In the genomic region with DNA sequence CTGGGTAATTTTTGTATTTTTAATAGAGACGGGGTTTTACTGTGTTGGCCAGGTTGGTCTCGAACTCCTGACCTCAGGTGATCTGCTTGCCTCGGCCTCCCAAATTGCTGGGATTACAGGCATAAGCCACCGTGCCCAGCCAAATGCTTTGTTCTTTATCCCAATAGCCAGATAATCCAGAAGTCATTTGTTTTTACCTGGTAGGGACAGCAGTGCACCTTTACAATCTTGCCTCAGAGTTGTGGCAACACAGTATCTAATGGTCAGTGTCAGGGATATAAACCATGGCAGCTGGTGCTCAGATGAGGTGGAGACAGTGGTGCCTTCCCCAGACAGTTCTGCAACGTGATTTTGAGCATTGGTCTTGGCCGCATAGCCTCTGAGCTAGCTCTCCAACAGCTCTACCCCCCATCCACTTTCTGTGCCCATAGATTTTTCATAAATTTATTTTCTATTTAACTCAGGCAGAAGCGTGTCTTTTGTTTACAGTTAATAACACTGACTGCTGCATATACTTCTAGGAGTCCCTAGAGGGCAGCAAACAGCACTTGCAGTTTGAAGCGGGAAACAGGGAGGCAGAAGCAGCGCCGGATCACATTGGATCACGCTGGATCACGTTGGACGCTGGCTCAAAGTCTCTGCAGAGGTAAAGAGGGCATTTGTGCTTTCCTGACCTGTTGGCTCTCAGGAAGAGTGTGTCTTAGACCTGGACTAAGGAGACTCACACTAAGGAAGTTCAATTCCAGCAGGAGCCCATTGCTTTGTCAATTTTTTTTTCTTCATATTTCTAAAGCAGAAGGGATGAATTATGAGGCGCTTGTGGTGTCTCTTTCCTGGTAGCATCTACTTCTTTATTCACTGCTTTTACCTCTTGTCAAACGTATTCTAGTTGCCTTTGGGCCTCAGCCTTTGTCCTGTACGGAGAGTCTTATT, we compare ENCODE assay signal across 8 cellular contexts. TPM values are rescaled to one million over a fixed set of nuclear protein-coding genes. Genes with fewer than 3 reads are reported as not detected.
DNase-seq lines count a peak whose midpoint lies in the region; ATAC-seq, FAIRE-seq and TF ChIP-seq lines count a peak whose summit lies in the region.

No MANE protein-coding gene starts in this region.

- H3K79me2 ChIP-seq in endothelial cell of umbilical vein (ENCODE audit: control insufficient read depth, insufficient read depth, low read length), result no peaks in the 10 kb centered on the region

- H3K4me1 ChIP-seq in CD8-positive, alpha-beta T cell (ENCODE audit: insufficient read depth, low read length), result peaks cover 3% of the 10 kb centered on the region
- no peaks in the 10 kb centered on the region for H3K4me1 ChIP-seq in endothelial cell of umbilical vein (ENCODE audit: control insufficient read depth, extremely low read depth, insufficient read depth, low read length)

- no peak overlapping the region for H3K4me3 ChIP-seq in CD8-positive, alpha-beta T cell (ENCODE audit: low read depth, low read length)
- H3K4me3 ChIP-seq in endothelial cell of umbilical vein (replicated peaks in 1 of 3; ENCODE audit: insufficient read depth in 1 of 3, low read depth in 1 of 3, low read length in 3 of 3), result no peak overlapping the region

- no peaks in the 10 kb centered on the region for H3K36me3 Mint-ChIP-seq in CD8-positive, alpha-beta T cell
- H3K36me3 Mint-ChIP-seq in mesothelial cell of epicardium, result no peaks in the 10 kb centered on the region

- no peaks in the 10 kb centered on the region for H3K27me3 Mint-ChIP-seq in CD8-positive, alpha-beta T cell (ENCODE audit: low read depth)
- H3K27me3 Mint-ChIP-seq in mesothelial cell of epicardium (ENCODE audit: low read depth), result no peaks in the 10 kb centered on the region

- CTCF ChIA-PET in CD8-positive, alpha-beta T cell (lab: Charles Lee), result interaction anchor here (0.6 to 2.3 kb wide), 30 partner anchors 8 to 466 kb away, joined by 3 to 16 read pairs (median 3); a partner anchor contains a TSS
- CTCF ChIA-PET in endothelial cell of umbilical vein (lab: Charles Lee), result interaction anchor here (0.5 to 6.7 kb wide), 17 partner anchors 9 to 225 kb away, joined by 3 to 213 read pairs (median 5); a partner anchor contains a TSS

- H3K9me1 ChIP-seq in endothelial cell of umbilical vein (replicated peaks; ENCODE audit: control insufficient read depth, extremely low read depth, insufficient read depth, low read length), result no peaks in the 10 kb centered on the region

- H2AFZ ChIP-seq in endothelial cell of umbilical vein (ENCODE audit: low read depth, low read length), result peak overlapping the region; percentile 72

- H3K9me3 ChIP-seq in CD8-positive, alpha-beta T cell (ENCODE audit: low read length), result no peaks in the 10 kb centered on the region
- H3K9me3 ChIP-seq in endothelial cell of umbilical vein (replicated peaks; ENCODE audit: control insufficient read depth, insufficient read depth, low read length), result no peaks in the 10 kb centered on the region

- TF ChIP-seq POLR2A in endothelial cell of umbilical vein (IDR thresholded peaks at IDR 0.05; ENCODE audit: low read depth, low read length), result no peak

- peak overlapping the region; percentile 59 for H3K4me3 Mint-ChIP-seq in CD8-positive, alpha-beta T cell
- H3K4me3 Mint-ChIP-seq in mesothelial cell of epicardium, result no peak overlapping the region

- intact Hi-C loops in CD8-positive, alpha-beta T cell (cut with DNase I, micrococcal nuclease), result loop anchor here (1.0 to 5.0 kb wide), 6 partner anchors 10 to 337 kb away; a partner anchor contains a TSS
- intact Hi-C loops in endothelial cell of umbilical vein (cut with micrococcal nuclease), result loop anchor here (1.0 to 2.0 kb wide), 3 partner anchors 61 to 324 kb away; no protein-coding TSS in a partner anchor

- no peak overlapping the region for H3K27ac ChIP-seq in CD8-positive, alpha-beta T cell (ENCODE audit: low read depth, low read length)
- no peak overlapping the region for H3K27ac ChIP-seq in endothelial cell of umbilical vein (ENCODE audit: insufficient read depth, low read depth, low read length)

- POLR2A ChIA-PET in CD8-positive, alpha-beta T cell (lab: Charles Lee), result no interaction called here
- POLR2A ChIA-PET in endothelial cell of umbilical vein (lab: Charles Lee), result interaction anchor here (0.5 kb wide), 1 partner anchor 155 kb away, joined by 5 read pairs; no protein-coding TSS in a partner anchor

- H3K9ac ChIP-seq in endothelial cell of umbilical vein (replicated peaks; ENCODE audit: extremely low read depth, insufficient read depth, low read length), result no peak overlapping the region

- no peaks in the 10 kb centered on the region for H3K9me3 Mint-ChIP-seq in CD8-positive, alpha-beta T cell
- H3K9me3 Mint-ChIP-seq in mesothelial cell of epicardium, result no peaks in the 10 kb centered on the region

- DNase-seq in CD8-positive, alpha-beta T cell, result peak in 6 of 7 experiments; percentile 20 to 57 (median 48)
- DNase-seq in HS-5 (ENCODE audit: low read depth), result peak; percentile 46
- DNase-seq in NCI-H748 treated with DMSO at 0.1 percent for 48 hours (lab: John Stamatoyannopoulos, UW), result peak; percentile 86
- peak; percentile 52 to 67 for DNase-seq in activated CD4-positive, alpha-beta T cell treated with anti-CD3 and anti-CD28 coated beads, Interleukin-2, amount 50 U/mL, for 48 hours
- peak; percentile 70 for DNase-seq in endothelial cell of umbilical vein (ENCODE audit: low read depth, low spot score)
- no peak for DNase-seq in mesothelial cell of epicardium (ENCODE audit: low spot score in 2 of 2, unreplicated experiment in 2 of 2)
- DNase-seq in stimulated activated naive CD4-positive, alpha-beta T cell treated with Interleukin-2 at 50 U/mL for 16 hours (lab: John Stamatoyannopoulos, UW), result peak; percentile 52
- DNase-seq in ureter (ENCODE audit: low spot score), result no peak

- no peaks in the 10 kb centered on the region for H3K27me3 ChIP-seq in CD8-positive, alpha-beta T cell (ENCODE audit: insufficient read depth, low read length)
- peaks cover 0 to 1% of the 10 kb centered on the region in 2 experiments for H3K27me3 ChIP-seq in endothelial cell of umbilical vein (ENCODE audit: control insufficient read depth in 2 of 2, insufficient read depth in 2 of 2, low read length in 2 of 2)

- BruUV-seq in endothelial cell of umbilical vein (replicated peaks; lab: Mats Ljungman, UMichigan), result no TSS peak

- ATAC-seq in CD8-positive, alpha-beta T cell, result peak; percentile 88

- no peaks in the 10 kb centered on the region for H3K36me3 ChIP-seq in CD8-positive, alpha-beta T cell (ENCODE audit: insufficient read depth, low read length)
- H3K36me3 ChIP-seq in endothelial cell of umbilical vein (ENCODE audit: control insufficient read depth in 2 of 2, extremely low read depth in 1 of 2, insufficient read depth in 2 of 2, low read length in 2 of 2), result no peaks in the 10 kb centered on the region

- FAIRE-seq in endothelial cell of umbilical vein (lab: Jason Lieb, UNC), result peak; percentile 88

- peak; percentile 77 for TF ChIP-seq CTCF in CD8-positive, alpha-beta T cell (IDR thresholded peaks at IDR 0.05)
- peak; percentile 82 to 84 for TF ChIP-seq CTCF in endothelial cell of umbilical vein (IDR thresholded peaks at IDR 0.05; ENCODE audit: extremely low read depth in 1 of 2, insufficient read depth in 1 of 2, low read depth in 1 of 2, low read length in 2 of 2)
- TF ChIP-seq CTCF in mesothelial cell of epicardium (IDR thresholded peaks at IDR 0.05; ENCODE audit: unreplicated experiment), result peak; percentile 56

- peaks cover 24% of the 10 kb centered on the region for H3K4me1 Mint-ChIP-seq in CD8-positive, alpha-beta T cell (ENCODE audit: low read depth)
- H3K4me1 Mint-ChIP-seq in mesothelial cell of epicardium, result peaks cover 37% of the 10 kb centered on the region

- dilution Hi-C loops in endothelial cell of umbilical vein (cut with MboI; ENCODE audit: extremely low pct_ligation_motif_present, low sequenced_read_pairs), result no loop called here

- H3K27ac Mint-ChIP-seq in CD8-positive, alpha-beta T cell, result no peak overlapping the region
- H3K27ac Mint-ChIP-seq in mesothelial cell of epicardium, result peak overlapping the region; percentile 50

- H3K4me2 ChIP-seq in endothelial cell of umbilical vein (ENCODE audit: insufficient read depth, low read length), result no peak overlapping the region

- H4K20me1 ChIP-seq in endothelial cell of umbilical vein (replicated peaks; ENCODE audit: control insufficient read depth, extremely low read depth, insufficient read depth, low read length), result no peaks in the 10 kb centered on the region

RNA-seq across cellular contexts. Expression of a gene that starts 5.1 kb away (rescaled TPM):
- not detected for total RNA-seq in CD8-positive, alpha-beta T cell
- total RNA-seq in endothelial cell of umbilical vein (not detected in 2 replicates), mesothelial cell of epicardium (0.09 to 0.27 TPM (median 0.22 TPM) in 3 replicates), ureter (83.6 TPM)
- not detected in 2 replicates for polyA plus RNA-seq in endothelial cell of umbilical vein
- not detected in 2 replicates for polyA plus RNA-seq in endothelial cell of umbilical vein (2011; cell fraction: cytosol; rRNA removed)
- not detected in 2 replicates for polyA plus RNA-seq in endothelial cell of umbilical vein (2011; cell fraction: nucleus; rRNA removed)
- not detected in 2 replicates for polyA plus RNA-seq in endothelial cell of umbilical vein (2012)
- polyA minus RNA-seq in endothelial cell of umbilical vein, result not detected in 2 replicates
- polyA minus RNA-seq in endothelial cell of umbilical vein (2011; cell fraction: cytosol; rRNA and poly(A)+ RNA removed), result not detected
- polyA minus RNA-seq in endothelial cell of umbilical vein (2011; cell fraction: nucleus; rRNA and poly(A)+ RNA removed), result not detected in 2 replicates

RNA-seq across cellular contexts. Expression of a gene that starts 10.3 kb away (rescaled TPM):
- total RNA-seq in CD8-positive, alpha-beta T cell, result 10 to 100 TPM; 69.8 to 71.8 TPM
- total RNA-seq in endothelial cell of umbilical vein (78.1 and 79.2 TPM in 2 replicates), mesothelial cell of epicardium (69.5 to 74.6 TPM (median 73.5 TPM) in 3 replicates), ureter (110 TPM)
- 26.8 and 29.3 TPM in 2 replicates for polyA plus RNA-seq in endothelial cell of umbilical vein
- polyA plus RNA-seq in endothelial cell of umbilical vein (2011; cell fraction: cytosol; rRNA removed), result 23.1 and 28.2 TPM in 2 replicates
- 109 and 111 TPM in 2 replicates for polyA plus RNA-seq in endothelial cell of umbilical vein (2011; cell fraction: nucleus; rRNA removed)
- 54.2 and 58.6 TPM in 2 replicates for polyA plus RNA-seq in endothelial cell of umbilical vein (2012)
- 36.6 and 55.5 TPM in 2 replicates for polyA minus RNA-seq in endothelial cell of umbilical vein
- 65.2 TPM for polyA minus RNA-seq in endothelial cell of umbilical vein (2011; cell fraction: cytosol; rRNA and poly(A)+ RNA removed)
- polyA minus RNA-seq in endothelial cell of umbilical vein (2011; cell fraction: nucleus; rRNA and poly(A)+ RNA removed), result 43.8 and 58.8 TPM in 2 replicates

RNA-seq across cellular contexts. Expression of a gene that starts 18.9 kb away (rescaled TPM):
- not detected for total RNA-seq in CD8-positive, alpha-beta T cell
- total RNA-seq in endothelial cell of umbilical vein (not detected in 2 replicates), mesothelial cell of epicardium (64.8 to 68.2 TPM (median 65.7 TPM) in 3 replicates), ureter (2.0 TPM)
- polyA plus RNA-seq in endothelial cell of umbilical vein, result not detected in 2 replicates
- not detected in 2 replicates for polyA plus RNA-seq in endothelial cell of umbilical vein (2011; cell fraction: cytosol; rRNA removed)
- polyA plus RNA-seq in endothelial cell of umbilical vein (2011; cell fraction: nucleus; rRNA removed), result not detected in 2 replicates
- not detected in 2 replicates for polyA plus RNA-seq in endothelial cell of umbilical vein (2012)
- not detected in 2 replicates for polyA minus RNA-seq in endothelial cell of umbilical vein
- not detected for polyA minus RNA-seq in endothelial cell of umbilical vein (2011; cell fraction: cytosol; rRNA and poly(A)+ RNA removed)
- not detected in 2 replicates for polyA minus RNA-seq in endothelial cell of umbilical vein (2011; cell fraction: nucleus; rRNA and poly(A)+ RNA removed)

Comparison
In these comparisons a context has a peak if more than half of its experiments do, and no peak if none do; other contexts are left out.
1. DNase-seq: peak in CD8-positive, alpha-beta T cell (6 of 7), HS-5 (single experiment), NCI-H748 treated with DMSO at 0.1 percent for 48 hours (single experiment), activated CD4-positive, alpha-beta T cell treated with anti-CD3 and anti-CD28 coated beads, Interleukin-2, amount 50 U/mL, for 48 hours (2 of 2), endothelial cell of umbilical vein (single experiment) and stimulated activated naive CD4-positive, alpha-beta T cell treated with Interleukin-2 at 50 U/mL for 16 hours (single experiment); none in mesothelial cell of epicardium (0 of 2) and ureter (single experiment).
2. RNA of a gene that starts 5.1 kb away (total RNA-seq): 83.6 TPM in ureter (single experiment); 0.09 to 0.27 TPM in mesothelial cell of epicardium, not detected in CD8-positive, alpha-beta T cell and not detected in endothelial cell of umbilical vein; every median in the first group is over 10 times any median in the second.
3. RNA of a gene that starts 18.9 kb away (total RNA-seq): 64.8 to 68.2 TPM in mesothelial cell of epicardium; 2.0 TPM in ureter (single experiment), not detected in CD8-positive, alpha-beta T cell and not detected in endothelial cell of umbilical vein; every median in the first group is over 10 times any median in the second.
4. Peak in every context shown above with its lines, with median percentiles within 50 percentile points of each other: CTCF ChIP-seq.